In the genomic region with DNA sequence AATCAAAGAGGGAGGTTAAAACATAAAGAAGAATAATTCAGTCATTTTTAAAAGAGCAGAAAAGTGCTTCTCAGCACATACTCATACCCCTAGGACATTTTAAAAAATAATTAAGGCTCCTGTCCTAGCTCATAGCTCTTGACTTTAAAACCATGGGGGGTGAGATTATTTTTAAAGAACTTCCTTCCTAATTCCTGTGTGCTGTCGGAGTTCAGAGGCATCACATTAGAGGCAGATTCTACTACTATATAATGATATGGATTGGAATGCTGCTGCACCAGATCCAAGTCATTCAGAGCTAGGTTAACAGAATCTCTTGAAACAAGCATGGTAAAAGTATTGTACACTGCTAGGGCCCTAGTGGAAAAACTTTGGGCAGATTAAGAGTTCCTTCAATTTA, we compare ENCODE assay signal across 15 cellular contexts.
"Had no signal": no experiment of that assay in that cellular context is flagged by ENCODE, and none has a peak within 500 bp of the region (broad histone marks: within the 10 kb centered on the region; RNA-seq: fewer than 3 reads in every experiment).

No MANE protein-coding gene starts in this region.

- H3K4me3 ChIP-seq: coronary artery, esophagus muscularis mucosa, gastroesophageal sphincter, right atrium auricular region, sigmoid colon, skin epidermis, uterus had no signal

- H3K36me3 ChIP-seq: esophagus muscularis mucosa, gastroesophageal sphincter, right atrium auricular region, sigmoid colon, uterus had no signal

- H3K27ac ChIP-seq: coronary artery, esophagus muscularis mucosa, gastroesophageal sphincter, right atrium auricular region, sigmoid colon, skin epidermis, uterus had no signal

- H3K4me1 ChIP-seq: esophagus muscularis mucosa, gastroesophageal sphincter, right atrium auricular region, sigmoid colon, uterus had no signal

- H3K27me3 ChIP-seq: esophagus muscularis mucosa, gastroesophageal sphincter, right atrium auricular region, sigmoid colon, uterus had no signal

- DNase-seq: cerebellar nuclear complex; effector CD4-positive, alpha-beta T cell; glutamatergic neuron; islet precursor cell; natural killer cell; sigmoid colon; stimulated activated CD4-positive, alpha-beta T cell treated with anti-CD3 and anti-CD28 coated beads, Interleukin-12 subunit alpha, Interleukin-12 subunit beta, amount 100 ng/mL, for 4 hours; stimulated activated naive CD4-positive, alpha-beta T cell treated with Interleukin-2 at 50 U/mL for 16 hours; uterus had no signal

- H3K9me3 ChIP-seq: esophagus muscularis mucosa, gastroesophageal sphincter, right atrium auricular region, sigmoid colon, uterus had no signal

- ATAC-seq: gastroesophageal sphincter, left lobe of liver, natural killer cell had no signal
